10 cellular contexts compared by ENCODE assay signal in genomic region chr17:65228734-65229390, GRCh38.
A peak's percentile ranks its signal among the peaks of the same experiment; 100 is the strongest.
DNase-seq lines count a peak whose midpoint lies in the region; ATAC-seq and TF ChIP-seq lines count a peak whose summit lies in the region.
"Had no signal": no experiment of that assay in that cellular context is flagged by ENCODE, and none has a peak within 500 bp of the region (broad histone marks: within the 10 kb centered on the region; RNA-seq: fewer than 3 reads in every experiment).

No MANE protein-coding gene starts in this region.

- H3K79me2 ChIP-seq in PC-3 (ENCODE audit: low read length), result no peaks in the 10 kb centered on the region

- H3K9me2 ChIP-seq in PC-3 (replicated peaks; ENCODE audit: low read length), result no peaks in the 10 kb centered on the region

- H3K27me3 ChIP-seq in PC-3 (ENCODE audit: low read length), result no peaks in the 10 kb centered on the region

- POLR2A ChIA-PET in PC-3 (lab: Charles Lee; ENCODE audit: unreplicated experiment), result no interaction called here

- H3K9ac ChIP-seq in PC-3 (ENCODE audit: low read length), result no peak overlapping the region

- H3K4me3 ChIP-seq in PC-3 (ENCODE audit: low read length), result no peak overlapping the region
- H3K4me3 ChIP-seq: skin epidermis had no signal

- peak; percentile 81 for ATAC-seq in HG03097 (IDR thresholded peaks at IDR 0.05; ENCODE audit: low FRiP score, unreplicated experiment)
- ATAC-seq in PC-3, result no peak

- CTCF ChIA-PET in PC-3 (lab: Charles Lee), result interaction anchor here (0.6 to 0.7 kb wide), 3 partner anchors 13 to 267 kb away, joined by 3 to 4 read pairs (median 3); no protein-coding TSS in a partner anchor

- no peak overlapping the region for H3K27ac ChIP-seq in PC-3 (ENCODE audit: low read length)
- H3K27ac ChIP-seq: skin epidermis, VCaP had no signal

- H3K4me1 ChIP-seq in PC-3 (ENCODE audit: insufficient read depth, low read length), result peaks cover 16% of the 10 kb centered on the region

- H3K36me3 ChIP-seq in PC-3 (ENCODE audit: low read depth, low read length), result no peaks in the 10 kb centered on the region

- no peaks in the 10 kb centered on the region for H3K9me3 ChIP-seq in PC-3 (ENCODE audit: low read length)

- H4K20me1 ChIP-seq in PC-3 (ENCODE audit: low read length), result no peaks in the 10 kb centered on the region

- 0 out of 2 replicates have a peak overlapping the region, but pooled peaks have one; percentile 1 for H3K4me2 ChIP-seq in PC-3 (ENCODE audit: low read length)

- no TSS peak for BruUV-seq in PC-3 (replicated peaks; lab: Mats Ljungman, UMichigan)

- intact Hi-C loops in PC-3 (cut with micrococcal nuclease), result no loop called here

- H2AFZ ChIP-seq in PC-3 (ENCODE audit: low read length), result no peak overlapping the region

- DNase-seq in NCI-H2107 treated with DMSO at 0.1 percent for 48 hours (lab: John Stamatoyannopoulos, UW; ENCODE audit: unreplicated experiment) (peak; percentile 45), NCI-H2107 (lab: John Stamatoyannopoulos, UW) (no peak), PC-3 (peak; percentile 41), amniotic epithelial cell (ENCODE audit: low read depth) (peak; percentile 92), hypothalamus (lab: John Stamatoyannopoulos, UW) (no peak), globus pallidus (ENCODE audit: low spot score) (no peak)
- DNase-seq in stimulated activated CD4-positive, alpha-beta T cell treated with anti-CD3 and anti-CD28 coated beads, Interleukin-12 subunit alpha, Interleukin-12 subunit beta, amount 100 ng/mL, for 4 hours, result peak; percentile 34

- no peaks in the 10 kb centered on the region for H3F3A ChIP-seq in PC-3 (ENCODE audit: low read length, unreplicated experiment)

- no peak for TF ChIP-seq CTCF in PC-3 (conservative IDR thresholded peaks at IDR 0.05; ENCODE audit: low read depth, low read length)

Comparison
In these comparisons a context has a peak if more than half of its experiments do, and no peak if none do; other contexts are left out.
1. DNase-seq: peak in NCI-H2107 treated with DMSO at 0.1 percent for 48 hours (single experiment), PC-3 (single experiment), amniotic epithelial cell (single experiment) and stimulated activated CD4-positive, alpha-beta T cell treated with anti-CD3 and anti-CD28 coated beads, Interleukin-12 subunit alpha, Interleukin-12 subunit beta, amount 100 ng/mL, for 4 hours (single experiment); none in NCI-H2107 (single experiment), hypothalamus (0 of 51) and globus pallidus (single experiment).